In the genomic region with DNA sequence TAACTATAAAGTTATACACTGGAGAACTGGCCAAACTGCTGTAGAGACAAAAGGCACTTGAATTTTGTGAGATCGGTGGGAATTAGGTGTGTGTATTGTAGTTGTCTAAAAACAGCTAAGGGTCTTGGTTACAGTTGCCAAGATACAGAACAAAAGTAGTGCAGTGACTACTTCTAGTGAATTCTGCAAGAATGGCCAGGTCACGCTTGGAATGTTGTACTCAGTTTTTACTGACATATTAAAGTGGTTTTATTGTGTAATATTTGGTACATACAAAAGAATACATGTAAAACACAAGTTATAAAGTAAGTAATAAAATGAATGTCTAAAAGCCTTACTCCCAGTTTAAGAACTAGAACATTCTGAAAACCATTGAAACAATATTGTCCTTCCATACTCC, we compare ENCODE assay signal across 27 cellular contexts. TPM values are rescaled to one million over a fixed set of nuclear protein-coding genes. Genes with fewer than 3 reads are reported as not detected.
A peak's percentile ranks its signal among the peaks of the same experiment; 100 is the strongest.
DNase-seq lines count a peak whose midpoint lies in the region; ATAC-seq and TF ChIP-seq lines count a peak whose summit lies in the region.
"Had no signal": no experiment of that assay in that cellular context is flagged by ENCODE, and none has a peak within 500 bp of the region (broad histone marks: within the 10 kb centered on the region; RNA-seq: fewer than 3 reads in every experiment).

No MANE protein-coding gene starts in this region.

- no peak overlapping the region for H4K12ac ChIP-seq in trophoblast cell (ENCODE audit: low read depth, low read length)

- no peak overlapping the region for H2BK5ac ChIP-seq in trophoblast cell (ENCODE audit: low read depth, low read length, poor library complexity)

- H3K4me1 ChIP-seq in trophoblast cell (ENCODE audit: control insufficient read depth in 1 of 2, insufficient read depth in 2 of 2, low read length in 2 of 2) = no peaks in the 10 kb centered on the region
- H3K4me1 ChIP-seq: BLaER1, SJCRH30 had no signal

- no peaks in the 10 kb centered on the region for H3K9me3 ChIP-seq in trophoblast cell (ENCODE audit: insufficient read depth, low read depth, low read length)
- H3K9me3 ChIP-seq: BLaER1, MG63, psoas muscle, SJCRH30, transverse colon had no signal

- no peaks in the 10 kb centered on the region for H3K27me3 ChIP-seq in trophoblast cell (ENCODE audit: insufficient read depth, low read length)
- H3K27me3 ChIP-seq: BLaER1, MG63, SJCRH30, transverse colon had no signal

- no peak overlapping the region for H3K23ac ChIP-seq in trophoblast cell (ENCODE audit: low read length)

- no peaks in the 10 kb centered on the region for H3K79me1 ChIP-seq in trophoblast cell (ENCODE audit: low read length)

- H3K36me3 ChIP-seq in trophoblast cell (ENCODE audit: control insufficient read depth in 1 of 2, insufficient read depth in 2 of 2, low read length in 2 of 2) = peaks cover 5 to 7% of the 10 kb centered on the region in 2 experiments

- H2BK12ac ChIP-seq in trophoblast cell (ENCODE audit: low read length) = no peak overlapping the region

- no CpG with 5 or more reads among the region's 2 CpGs for WGBS in trophoblast cell (ENCODE audit: extremely low coverage, insufficient coverage, insufficient read length)

- no peak overlapping the region for H3K4me3 ChIP-seq in fibroblast of pulmonary artery (replicated peaks; ENCODE audit: low read depth, low read length)
- no peak overlapping the region for H3K4me3 ChIP-seq in trophoblast cell (ENCODE audit: low read depth, low read length)
- H3K4me3 ChIP-seq: BLaER1, MG63, psoas muscle, SJCRH30, transverse colon had no signal

- no peak overlapping the region for H4K91ac ChIP-seq in trophoblast cell (ENCODE audit: low read depth, low read length)

- no peak for ATAC-seq in HG03097 (IDR thresholded peaks at IDR 0.05; ENCODE audit: low FRiP score, unreplicated experiment)
- ATAC-seq: activated CD8-positive, alpha-beta T cell treated with anti-CD3 and anti-CD28 coated beads, Interleukin-2, amount 10 ng/mL, durations not matched to agents 7 days and 5 days; psoas muscle; T-cell had no signal

- H3K9ac ChIP-seq in trophoblast cell (ENCODE audit: low read length) = no peak overlapping the region
- H3K9ac ChIP-seq: BLaER1 had no signal

- H2AFZ ChIP-seq in trophoblast cell (ENCODE audit: insufficient read depth, low read length, poor library complexity) = no peak overlapping the region

- H3K18ac ChIP-seq in trophoblast cell (ENCODE audit: low read length) = no peak overlapping the region

- no peak overlapping the region for H3K4me2 ChIP-seq in trophoblast cell (ENCODE audit: low read length)
- H3K4me2 ChIP-seq: BLaER1 had no signal

- H4K8ac ChIP-seq in trophoblast cell (ENCODE audit: low read depth, low read length) = no peak overlapping the region

- no peak overlapping the region for H2AK5ac ChIP-seq in trophoblast cell (ENCODE audit: low read length)

- no peak overlapping the region for H3K27ac ChIP-seq in trophoblast cell (ENCODE audit: low read depth, low read length)
- H3K27ac ChIP-seq: BLaER1, psoas muscle, SJCRH30 had no signal

- H3K14ac ChIP-seq in trophoblast cell (ENCODE audit: low read length) = no peak overlapping the region

- no peak overlapping the region for H3K4ac ChIP-seq in trophoblast cell (ENCODE audit: low read depth, low read length)

- no peak for TF ChIP-seq CTCF in fibroblast of pulmonary artery (IDR thresholded peaks at IDR 0.05; ENCODE audit: low read length, missing control alignments)

- H2BK120ac ChIP-seq in trophoblast cell (ENCODE audit: insufficient read depth, low read length, poor library complexity) = no peak overlapping the region

- H3K79me2 ChIP-seq in trophoblast cell (ENCODE audit: control insufficient read depth, insufficient read depth, low read length, poor library complexity) = no peaks in the 10 kb centered on the region

- peak; percentile 41 for DNase-seq in EH (ENCODE audit: low read depth)
- peak; percentile 36 for DNase-seq in amniotic epithelial cell (ENCODE audit: low read depth)
- DNase-seq in fibroblast of pulmonary artery (ENCODE audit: low read depth) = peak; percentile 42
- DNase-seq in trophoblast cell = peak; percentile 66 to 92
- no peak for DNase-seq in SIG-M5 treated with dmso at 0.1 percent for 504 hours (lab: John Stamatoyannopoulos, UW; ENCODE audit: unreplicated experiment)
- DNase-seq in NCI-H2107 (lab: John Stamatoyannopoulos, UW) = no peak
- DNase-seq in activated CD8-positive, alpha-beta memory T cell treated with anti-CD3 and anti-CD28 coated beads, Interleukin-2, amount 50 U/mL, for 4 hours = no peak
- DNase-seq: activated CD8-positive, alpha-beta T cell treated with anti-CD3 and anti-CD28 coated beads, Interleukin-2, amount 10 ng/mL, durations not matched to agents 7 days and 5 days; activated effector memory CD4-positive, alpha-beta T cell treated with Interleukin-2 at 50 U/mL for 16 hours; activated T-cell treated with anti-CD3 and anti-CD28 coated beads for 4 hours; COR-L47; DMS79 treated with DMSO at 0.1 percent for 48 hours; effector CD4-positive, alpha-beta T cell; hippocampal formation; KBM-7; left colon; MG63; NCI-H2029 treated with DMSO at 0.1 percent for 48 hours; NCI-H446 treated with DMSO at 0.1 percent for 48 hours; NCI-H82; nucleus accumbens; psoas muscle; SJCRH30; T-cell; transverse colon had no signal

RNA-seq across cellular contexts. Expression of a gene that starts 42.4 kb away (rescaled TPM):
- polyA plus RNA-seq in trophoblast cell (2013) = 17.3 and 19.2 TPM in 2 replicates

Comparison
In these comparisons a context has a peak if more than half of its experiments do, and no peak if none do; other contexts are left out.
1. DNase-seq: peak in EH (single experiment), amniotic epithelial cell (single experiment), fibroblast of pulmonary artery (single experiment) and trophoblast cell (2 of 2); none in SIG-M5 treated with dmso at 0.1 percent for 504 hours (single experiment), NCI-H2107 (single experiment) and activated CD8-positive, alpha-beta memory T cell treated with anti-CD3 and anti-CD28 coated beads, Interleukin-2, amount 50 U/mL, for 4 hours (single experiment).